ENCODE assay signal across 1 cellular context in genomic region chr21:27306821-27307746, GRCh38.
TF ChIP-seq lines count a peak whose summit lies in the region.

No MANE protein-coding gene starts in this region.

TF ChIP-seq in SK-N-SH, 30 proteins besides CTCF, POLR2A, EP300 and RAD21 (continued from another document):
- TF ChIP-seq, protein P1, sequence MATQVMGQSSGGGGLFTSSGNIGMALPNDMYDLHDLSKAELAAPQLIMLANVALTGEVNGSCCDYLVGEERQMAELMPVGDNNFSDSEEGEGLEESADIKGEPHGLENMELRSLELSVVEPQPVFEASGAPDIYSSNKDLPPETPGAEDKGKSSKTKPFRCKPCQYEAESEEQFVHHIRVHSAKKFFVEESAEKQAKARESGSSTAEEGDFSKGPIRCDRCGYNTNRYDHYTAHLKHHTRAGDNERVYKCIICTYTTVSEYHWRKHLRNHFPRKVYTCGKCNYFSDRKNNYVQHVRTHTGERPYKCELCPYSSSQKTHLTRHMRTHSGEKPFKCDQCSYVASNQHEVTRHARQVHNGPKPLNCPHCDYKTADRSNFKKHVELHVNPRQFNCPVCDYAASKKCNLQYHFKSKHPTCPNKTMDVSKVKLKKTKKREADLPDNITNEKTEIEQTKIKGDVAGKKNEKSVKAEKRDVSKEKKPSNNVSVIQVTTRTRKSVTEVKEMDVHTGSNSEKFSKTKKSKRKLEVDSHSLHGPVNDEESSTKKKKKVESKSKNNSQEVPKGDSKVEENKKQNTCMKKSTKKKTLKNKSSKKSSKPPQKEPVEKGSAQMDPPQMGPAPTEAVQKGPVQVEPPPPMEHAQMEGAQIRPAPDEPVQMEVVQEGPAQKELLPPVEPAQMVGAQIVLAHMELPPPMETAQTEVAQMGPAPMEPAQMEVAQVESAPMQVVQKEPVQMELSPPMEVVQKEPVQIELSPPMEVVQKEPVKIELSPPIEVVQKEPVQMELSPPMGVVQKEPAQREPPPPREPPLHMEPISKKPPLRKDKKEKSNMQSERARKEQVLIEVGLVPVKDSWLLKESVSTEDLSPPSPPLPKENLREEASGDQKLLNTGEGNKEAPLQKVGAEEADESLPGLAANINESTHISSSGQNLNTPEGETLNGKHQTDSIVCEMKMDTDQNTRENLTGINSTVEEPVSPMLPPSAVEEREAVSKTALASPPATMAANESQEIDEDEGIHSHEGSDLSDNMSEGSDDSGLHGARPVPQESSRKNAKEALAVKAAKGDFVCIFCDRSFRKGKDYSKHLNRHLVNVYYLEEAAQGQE (IDR thresholded peaks at IDR 0.05; ENCODE audit: low read depth, low read length): no peak
- TF ChIP-seq FOXJ3 (CRISPR knock-in tag; IDR thresholded peaks at IDR 0.05) (no peak), RXRA (IDR thresholded peaks at IDR 0.05; ENCODE audit: borderline replicate concordance, low read depth) (no peak), MXI1 (IDR thresholded peaks at IDR 0.05; ENCODE audit: low read depth, low read length) (no peak)
- TF ChIP-seq, protein P2, sequence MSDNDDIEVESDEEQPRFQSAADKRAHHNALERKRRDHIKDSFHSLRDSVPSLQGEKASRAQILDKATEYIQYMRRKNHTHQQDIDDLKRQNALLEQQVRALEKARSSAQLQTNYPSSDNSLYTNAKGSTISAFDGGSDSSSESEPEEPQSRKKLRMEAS (IDR thresholded peaks at IDR 0.05; ENCODE audit: low read depth): no peak
